Comparison of ENCODE assay signal across 8 cellular contexts in genomic region chr1:46131093-46131492, GRCh38. TPM values are rescaled to one million over a fixed set of nuclear protein-coding genes. Genes with fewer than 3 reads are reported as not detected.
DNase-seq lines count a peak whose midpoint lies in the region; ATAC-seq and TF ChIP-seq lines count a peak whose summit lies in the region.

No MANE protein-coding gene starts in this region.

- H3K4me3 ChIP-seq in iPS-20b (ENCODE audit: low read length) = peak overlapping the region; percentile 93
- H3K4me3 ChIP-seq in tibial artery = peak overlapping the region; percentile 68 to 70
- no peak overlapping the region for H3K4me3 ChIP-seq in lower leg skin (ENCODE audit: low read depth, poor library complexity, severe bottlenecking)

- no peaks in the 10 kb centered on the region for H3K9me3 ChIP-seq in iPS-20b (ENCODE audit: insufficient read depth, low read depth, low read length)
- no peaks in the 10 kb centered on the region for H3K9me3 ChIP-seq in tibial artery

- H3K4me3 Mint-ChIP-seq in activated naive CD4-positive, alpha-beta T cell treated with anti-CD3 and anti-CD28 coated beads, Interleukin-2, amount 50 U/mL, for 24 hours = peak overlapping the region; percentile 93
- H3K4me3 Mint-ChIP-seq in activated naive CD4-positive, alpha-beta T cell treated with anti-CD3 and anti-CD28 coated beads for 36 hours = no peak overlapping the region
- peak overlapping the region; percentile 90 for H3K4me3 Mint-ChIP-seq in WTC11
- H3K4me3 Mint-ChIP-seq in CD14-positive monocyte = peak overlapping the region in 1 of 2 donors; percentile 98

- H3K9me3 Mint-ChIP-seq in activated naive CD4-positive, alpha-beta T cell treated with anti-CD3 and anti-CD28 coated beads, Interleukin-2, amount 50 U/mL, for 24 hours = no peaks in the 10 kb centered on the region
- no peaks in the 10 kb centered on the region for H3K9me3 Mint-ChIP-seq in activated naive CD4-positive, alpha-beta T cell treated with anti-CD3 and anti-CD28 coated beads for 36 hours
- H3K9me3 Mint-ChIP-seq in WTC11 (no peaks in the 10 kb centered on the region), CD14-positive monocyte (peaks cover 0 to 18% (median 10%) of the 10 kb centered on the region in 7 donors)

- intact Hi-C loops in activated naive CD4-positive, alpha-beta T cell treated with anti-CD3 and anti-CD28 coated beads for 36 hours (cut with micrococcal nuclease) = loop anchor here (5.0 kb wide), 1 partner anchor 549 kb away; the partner anchor contains the start of gene NASP
- intact Hi-C loops in tibial artery (cut with DNase I; ENCODE audit: low total_unique reads) (no loop called here), CD14-positive monocyte (cut with micrococcal nuclease) (loop anchor here in 1 of 2 donors (5.0 kb wide), 1 partner anchor 241 kb away; no protein-coding TSS in a partner anchor), lower leg skin (cut with DNase I; ENCODE audit: low total_unique reads) (no loop called here)

- H3K4me1 ChIP-seq in iPS-20b (ENCODE audit: insufficient read depth, low read length) (peaks cover 17% of the 10 kb centered on the region; the same call in 1 of the 2 replicates), tibial artery (peaks cover 0 to 35% (median 16%) of the 10 kb centered on the region in 4 donors)

- H3K27ac ChIP-seq in iPS-20b (ENCODE audit: low read length) = no peak overlapping the region
- H3K27ac ChIP-seq in tibial artery = peak overlapping the region; percentile 91 to 93

- no peak for DNase-seq in activated naive CD4-positive, alpha-beta T cell treated with anti-CD3 and anti-CD28 coated beads for 36 hours
- DNase-seq in WTC11 (ENCODE audit: low spot score) (no peak), tibial artery (no peak), CD14-positive monocyte (ENCODE audit: low spot score) (no peak), lower leg skin (ENCODE audit: low spot score in 2 of 2) (no peak), glomerular visceral epithelial cell (ENCODE audit: extremely low spot score) (no peak)

- TF ChIP-seq POLR2A in lower leg skin (IDR thresholded peaks at IDR 0.05) = no peak

- H3K4me1 Mint-ChIP-seq in activated naive CD4-positive, alpha-beta T cell treated with anti-CD3 and anti-CD28 coated beads, Interleukin-2, amount 50 U/mL, for 24 hours = peaks cover 31% of the 10 kb centered on the region
- peaks cover 19% of the 10 kb centered on the region for H3K4me1 Mint-ChIP-seq in activated naive CD4-positive, alpha-beta T cell treated with anti-CD3 and anti-CD28 coated beads for 36 hours (ENCODE audit: low read depth)
- H3K4me1 Mint-ChIP-seq in WTC11 = peaks cover 23% of the 10 kb centered on the region
- peaks cover 31% of the 10 kb centered on the region for H3K4me1 Mint-ChIP-seq in CD14-positive monocyte

- 8% methylated on average over 10 of the region's 10 CpGs for WGBS in lower leg skin, 2 donors

- H3K27me3 ChIP-seq in iPS-20b (ENCODE audit: insufficient read depth, low read length) (peaks cover 21% of the 10 kb centered on the region), tibial artery (no peaks in the 10 kb centered on the region)

- no peak overlapping the region for H3K27ac Mint-ChIP-seq in activated naive CD4-positive, alpha-beta T cell treated with anti-CD3 and anti-CD28 coated beads, Interleukin-2, amount 50 U/mL, for 24 hours
- no peak overlapping the region for H3K27ac Mint-ChIP-seq in activated naive CD4-positive, alpha-beta T cell treated with anti-CD3 and anti-CD28 coated beads for 36 hours
- no peak overlapping the region for H3K27ac Mint-ChIP-seq in WTC11
- no peak overlapping the region for H3K27ac Mint-ChIP-seq in CD14-positive monocyte

- TF ChIP-seq CTCF in WTC11 (IDR thresholded peaks at IDR 0.05) (no peak), tibial artery (IDR thresholded peaks at IDR 0.05) (no peak), CD14-positive monocyte (IDR thresholded peaks at IDR 0.05) (no peak), lower leg skin (IDR thresholded peaks at IDR 0.05) (no peak)

- no peak for ATAC-seq in WTC11

- POLR2A ChIA-PET in WTC11 (lab: Charles Lee) = no interaction called here

- H3K36me3 ChIP-seq in iPS-20b (ENCODE audit: insufficient read depth, low read depth, low read length) (no peaks in the 10 kb centered on the region), tibial artery (no peaks in the 10 kb centered on the region)

- peak overlapping the region; percentile 96; the same call in 1 of the 2 replicates for H3K9ac ChIP-seq in iPS-20b (ENCODE audit: low read depth, low read length)

- peaks cover 2% of the 10 kb centered on the region for H3K36me3 Mint-ChIP-seq in activated naive CD4-positive, alpha-beta T cell treated with anti-CD3 and anti-CD28 coated beads, Interleukin-2, amount 50 U/mL, for 24 hours
- no peaks in the 10 kb centered on the region for H3K36me3 Mint-ChIP-seq in activated naive CD4-positive, alpha-beta T cell treated with anti-CD3 and anti-CD28 coated beads for 36 hours (ENCODE audit: low read depth)
- H3K36me3 Mint-ChIP-seq in WTC11 (no peaks in the 10 kb centered on the region), CD14-positive monocyte (peaks cover 2 to 3% of the 10 kb centered on the region in 2 donors)

- H3K27me3 Mint-ChIP-seq in activated naive CD4-positive, alpha-beta T cell treated with anti-CD3 and anti-CD28 coated beads, Interleukin-2, amount 50 U/mL, for 24 hours = peaks cover 43% of the 10 kb centered on the region
- peaks cover 50% of the 10 kb centered on the region for H3K27me3 Mint-ChIP-seq in activated naive CD4-positive, alpha-beta T cell treated with anti-CD3 and anti-CD28 coated beads for 36 hours (ENCODE audit: low read depth)
- H3K27me3 Mint-ChIP-seq in WTC11 (ENCODE audit: low read depth) (peaks cover 30% of the 10 kb centered on the region), CD14-positive monocyte (ENCODE audit: low read depth in 3 of 3) (peaks cover 43 to 59% (median 53%) of the 10 kb centered on the region in 3 donors)

- CTCF ChIA-PET in activated naive CD4-positive, alpha-beta T cell treated with anti-CD3 and anti-CD28 coated beads for 36 hours (lab: Charles Lee) = interaction anchor here (0.6 to 1.1 kb wide), 2 partner anchors 29 to 51 kb away, joined by 3 to 4 read pairs; no protein-coding TSS in a partner anchor
- CTCF ChIA-PET in WTC11 (lab: Charles Lee) = interaction anchor here (1.4 kb wide), 1 partner anchor 114 kb away, joined by 3 read pairs; no protein-coding TSS in a partner anchor

TF ChIP-seq in WTC11, 78 proteins besides CTCF, POLR2A, EP300 and RAD21 (continues in another document):
- TF ChIP-seq PREB (CRISPR knock-in tag; IDR thresholded peaks at IDR 0.05; ENCODE audit: borderline replicate concordance) = no peak
- no peak for TF ChIP-seq FOXK1 (CRISPR knock-in tag; IDR thresholded peaks at IDR 0.05)
- TF ChIP-seq ESRRA (CRISPR knock-in tag; IDR thresholded peaks at IDR 0.05; ENCODE audit: borderline replicate concordance) = no peak
- no peak for TF ChIP-seq STAT6 (CRISPR knock-in tag; conservative IDR thresholded peaks at IDR 0.05; ENCODE audit: low read depth)
- no peak for TF ChIP-seq NFYB (CRISPR knock-in tag; conservative IDR thresholded peaks at IDR 0.05; ENCODE audit: low read depth)
- no peak for TF ChIP-seq JUN (CRISPR knock-in tag; IDR thresholded peaks at IDR 0.05)
- TF ChIP-seq KAT7 (CRISPR knock-in tag; IDR thresholded peaks at IDR 0.05; ENCODE audit: borderline replicate concordance) = no peak
- no peak for TF ChIP-seq TEAD4 (CRISPR knock-in tag; IDR thresholded peaks at IDR 0.05)
- TF ChIP-seq SP1 (CRISPR knock-in tag; conservative IDR thresholded peaks at IDR 0.05) = no peak
- no peak for TF ChIP-seq ZNF121 (CRISPR knock-in tag; IDR thresholded peaks at IDR 0.05)

RNA-seq across cellular contexts. Expression of gene PIK3R3, which starts 1.3 kb away (rescaled TPM):
- total RNA-seq in activated naive CD4-positive, alpha-beta T cell treated with anti-CD3 and anti-CD28 coated beads for 36 hours = under 1 TPM; 0.45 to 0.49 TPM
- total RNA-seq in WTC11 (2021) = 9.0 to 12.3 TPM (median 10.9 TPM) in 3 replicates
- polyA plus RNA-seq in CD14-positive monocyte = under 1 TPM; 0.17 to 0.28 TPM
- total RNA-seq in lower leg skin = 10 to 100 TPM in 3 of 4 donors, 1 to 10 TPM in 1; 4.4 to 18.4 (median 11.7) TPM

RNA-seq across cellular contexts. Expression of gene TSPAN1, which starts 43.8 kb away (rescaled TPM):
- total RNA-seq in activated naive CD4-positive, alpha-beta T cell treated with anti-CD3 and anti-CD28 coated beads for 36 hours = not detected
- total RNA-seq in WTC11 (2021) (0.50 to 0.69 TPM (median 0.57 TPM) in 3 replicates), lower leg skin (10 to 100 TPM in 1 of 4 donors, 1 to 10 TPM in 3; 2.9 to 10.9 (median 5.9) TPM)
- polyA plus RNA-seq in CD14-positive monocyte = not detected

RNA-seq across cellular contexts. Expression of gene P3R3URF, which starts 45.2 kb away (rescaled TPM):
- total RNA-seq in activated naive CD4-positive, alpha-beta T cell treated with anti-CD3 and anti-CD28 coated beads for 36 hours = not detected
- not detected in 3 replicates for total RNA-seq in WTC11 (2021)
- not detected for polyA plus RNA-seq in CD14-positive monocyte
- total RNA-seq in lower leg skin = not detected
